ENCODE assay signal across 22 cellular contexts in the genomic region with DNA sequence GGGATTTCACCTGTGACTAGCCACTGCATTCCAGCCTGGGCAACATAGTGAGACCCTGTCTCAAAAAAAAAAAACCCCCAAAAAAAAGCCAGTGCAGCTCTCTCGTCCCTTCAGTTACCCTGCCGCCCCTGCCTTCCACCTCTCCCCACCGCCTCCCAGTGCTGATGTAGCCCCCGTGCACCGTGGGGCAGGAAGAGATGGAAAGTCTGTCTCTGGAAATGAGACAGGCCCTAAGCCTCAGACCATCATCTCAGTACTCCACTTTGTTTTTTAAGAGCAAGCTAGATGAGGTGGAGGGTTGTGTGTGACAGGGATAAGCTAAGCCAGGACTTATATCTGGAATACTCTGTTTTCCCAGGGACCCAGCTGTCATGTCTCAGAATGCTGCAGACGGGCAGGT. TPM values are rescaled to one million over a fixed set of nuclear protein-coding genes. Genes with fewer than 3 reads are reported as not detected.
DNase-seq lines count a peak whose midpoint lies in the region; ATAC-seq, FAIRE-seq and TF ChIP-seq lines count a peak whose summit lies in the region.
"Had no signal": no experiment of that assay in that cellular context is flagged by ENCODE, and none has a peak within 500 bp of the region (broad histone marks: within the 10 kb centered on the region; RNA-seq: fewer than 3 reads in every experiment).

No MANE protein-coding gene starts in this region.

- H3K4me1 Mint-ChIP-seq in astrocyte (ENCODE audit: low read depth, unreplicated experiment): peaks cover 21% of the 10 kb centered on the region
- H3K4me1 Mint-ChIP-seq: IgD-negative memory B cell had no signal

- H3K4me3 Mint-ChIP-seq in astrocyte (ENCODE audit: unreplicated experiment): no peak overlapping the region
- H3K4me3 Mint-ChIP-seq: activated naive CD8-positive, alpha-beta T cell; dendritic cell treated with granulocyte-macrophage colony-stimulating factor and Interleukin-4, amounts not matched to agents 40 ng/mL and 50 ng/mL, for 4 days; IgD-negative memory B cell had no signal

- H3K27ac ChIP-seq in astrocyte (ENCODE audit: low read depth, low read length) (no peak overlapping the region), right lobe of liver (peak overlapping the region; percentile 14 to 67 (median 39))
- H3K27ac ChIP-seq: HL-60, Peyer's patch, tibial artery had no signal

- H3K9ac ChIP-seq in astrocyte (ENCODE audit: low read length): no peak overlapping the region
- H3K9ac ChIP-seq: SK-N-SH had no signal

- H3K27me3 Mint-ChIP-seq in astrocyte (ENCODE audit: low read depth, unreplicated experiment): no peaks in the 10 kb centered on the region
- H3K27me3 Mint-ChIP-seq: activated naive CD8-positive, alpha-beta T cell; dendritic cell treated with granulocyte-macrophage colony-stimulating factor and Interleukin-4, amounts not matched to agents 40 ng/mL and 50 ng/mL, for 4 days had no signal

- H3K4me2 ChIP-seq in astrocyte (ENCODE audit: low read length): peak overlapping the region; percentile 32
- H3K4me2 ChIP-seq: SK-N-SH had no signal

- H3K27ac Mint-ChIP-seq in astrocyte (ENCODE audit: unreplicated experiment): no peak overlapping the region
- H3K27ac Mint-ChIP-seq: activated naive CD8-positive, alpha-beta T cell had no signal

- 66% methylated on average over 6 of the region's 6 CpGs for WGBS in right lobe of liver (ENCODE audit: insufficient coverage, low coverage, low lambda C conversion rate, missing lambda C conversion rate)

- TF ChIP-seq POLR2A in right lobe of liver (IDR thresholded peaks at IDR 0.05): no peak

- FAIRE-seq in astrocyte (lab: Jason Lieb, UNC): no peak

- H4K20me1 ChIP-seq in astrocyte (ENCODE audit: insufficient read depth, low read length): no peaks in the 10 kb centered on the region

- DNase-seq in stimulated activated naive CD4-positive, alpha-beta T cell treated with Interleukin-2 at 50 U/mL for 16 hours (lab: John Stamatoyannopoulos, UW): peak; percentile 1
- DNase-seq in stimulated activated naive CD4-positive, alpha-beta T cell (lab: John Stamatoyannopoulos, UW): no peak
- no peak for DNase-seq in astrocyte (ENCODE audit: low read depth)
- DNase-seq in right lobe of liver: no peak
- no peak for DNase-seq in dermis blood vessel endothelial cell
- DNase-seq in BE2C: no peak
- no peak for DNase-seq in NCI-H2081 treated with DMSO at 0.1 percent for 48 hours (lab: John Stamatoyannopoulos, UW)
- DNase-seq: activated CD4-positive, CD25-positive, alpha-beta regulatory T cell; Caco-2; mucosa of descending colon; NCI-H146; NCI-H2171 treated with DMSO at 0.1 percent for 48 hours; Peyer's patch; SK-N-SH; stimulated activated CD4-positive, alpha-beta T cell treated with anti-CD3 and anti-CD28 coated beads, Interleukin-12 subunit alpha, Interleukin-12 subunit beta, amount 100 ng/mL, for 4 hours; T-helper 9 cell; tibial artery had no signal

- H3K9me3 ChIP-seq in astrocyte (ENCODE audit: insufficient read depth, low read depth, low read length) (no peaks in the 10 kb centered on the region), right lobe of liver (no peaks in the 10 kb centered on the region), BE2C (no peaks in the 10 kb centered on the region)
- H3K9me3 ChIP-seq: mucosa of descending colon, Peyer's patch, SK-N-SH, tibial artery had no signal

- peaks cover 3% of the 10 kb centered on the region for H3K9me3 Mint-ChIP-seq in astrocyte (ENCODE audit: unreplicated experiment)
- H3K9me3 Mint-ChIP-seq: dendritic cell treated with granulocyte-macrophage colony-stimulating factor and Interleukin-4, amounts not matched to agents 40 ng/mL and 50 ng/mL, for 4 days; IgD-negative memory B cell had no signal

- intact Hi-C loops in right lobe of liver (cut with DNase I): no loop called here

- ATAC-seq in right lobe of liver: no peak
- ATAC-seq: HCT116 had no signal

- H3K27me3 ChIP-seq in astrocyte (ENCODE audit: insufficient read depth, low read length) (peaks cover 6% of the 10 kb centered on the region), right lobe of liver (no peaks in the 10 kb centered on the region), BE2C (no peaks in the 10 kb centered on the region)
- H3K27me3 ChIP-seq: Peyer's patch, tibial artery had no signal

- H3K36me3 ChIP-seq in astrocyte (ENCODE audit: insufficient read depth, low read length) (no peaks in the 10 kb centered on the region), right lobe of liver (peaks cover 0 to 2% (median 0%) of the 10 kb centered on the region in 4 donors), BE2C (no peaks in the 10 kb centered on the region)

- no peak overlapping the region for H3K4me3 ChIP-seq in astrocyte (ENCODE audit: insufficient read depth, low read depth, low read length)
- no peak overlapping the region for H3K4me3 ChIP-seq in right lobe of liver
- H3K4me3 ChIP-seq in BE2C (ENCODE audit: low read depth, low read length): no peak overlapping the region
- H3K4me3 ChIP-seq: mucosa of descending colon, Peyer's patch, tibial artery had no signal

- H3K79me2 ChIP-seq in astrocyte (ENCODE audit: insufficient read depth, low read length): no peaks in the 10 kb centered on the region

- H3K36me3 Mint-ChIP-seq in astrocyte (ENCODE audit: low read depth, unreplicated experiment): peaks cover 9% of the 10 kb centered on the region
- H3K36me3 Mint-ChIP-seq: activated naive CD8-positive, alpha-beta T cell had no signal

- TF ChIP-seq CTCF in astrocyte (IDR thresholded peaks at IDR 0.05; ENCODE audit: insufficient read depth, low read depth, low read length) (no peak), right lobe of liver (IDR thresholded peaks at IDR 0.05) (no peak), BE2C (IDR thresholded peaks at IDR 0.05; ENCODE audit: low read depth, low read length) (no peak)

- H2AFZ ChIP-seq in astrocyte (ENCODE audit: low read depth, low read length): no peak overlapping the region

- H3K4me1 ChIP-seq in astrocyte (ENCODE audit: insufficient read depth, low read length) (peaks cover 8% of the 10 kb centered on the region), right lobe of liver (peaks cover 0 to 68% (median 35%) of the 10 kb centered on the region in 4 donors), BE2C (no peaks in the 10 kb centered on the region)

RNA-seq across cellular contexts. Expression of a gene that starts 32.0 kb away (rescaled TPM):
- 5.1 and 6.5 TPM in 2 replicates for total RNA-seq in astrocyte
- total RNA-seq in right lobe of liver: 10 to 100 TPM; 10.6 to 18.3 (median 13.1) TPM
- 25.0 and 28.9 TPM in 2 replicates for total RNA-seq in dermis blood vessel endothelial cell
- polyA plus RNA-seq in BE2C (2012; ENCODE audit: insufficient read depth, insufficient read length, low read depth): 0.73 TPM

RNA-seq across cellular contexts. Expression of a gene that starts 46.4 kb away (rescaled TPM):
- 40.0 and 40.7 TPM in 2 replicates for total RNA-seq in astrocyte
- total RNA-seq in right lobe of liver: 10 to 100 TPM; 14.4 to 40.3 (median 17.7) TPM
- total RNA-seq in dermis blood vessel endothelial cell: 80.2 and 83.0 TPM in 2 replicates
- polyA plus RNA-seq in BE2C (2012; ENCODE audit: insufficient read depth, insufficient read length, low read depth): 27.8 TPM
